In the genomic region with DNA sequence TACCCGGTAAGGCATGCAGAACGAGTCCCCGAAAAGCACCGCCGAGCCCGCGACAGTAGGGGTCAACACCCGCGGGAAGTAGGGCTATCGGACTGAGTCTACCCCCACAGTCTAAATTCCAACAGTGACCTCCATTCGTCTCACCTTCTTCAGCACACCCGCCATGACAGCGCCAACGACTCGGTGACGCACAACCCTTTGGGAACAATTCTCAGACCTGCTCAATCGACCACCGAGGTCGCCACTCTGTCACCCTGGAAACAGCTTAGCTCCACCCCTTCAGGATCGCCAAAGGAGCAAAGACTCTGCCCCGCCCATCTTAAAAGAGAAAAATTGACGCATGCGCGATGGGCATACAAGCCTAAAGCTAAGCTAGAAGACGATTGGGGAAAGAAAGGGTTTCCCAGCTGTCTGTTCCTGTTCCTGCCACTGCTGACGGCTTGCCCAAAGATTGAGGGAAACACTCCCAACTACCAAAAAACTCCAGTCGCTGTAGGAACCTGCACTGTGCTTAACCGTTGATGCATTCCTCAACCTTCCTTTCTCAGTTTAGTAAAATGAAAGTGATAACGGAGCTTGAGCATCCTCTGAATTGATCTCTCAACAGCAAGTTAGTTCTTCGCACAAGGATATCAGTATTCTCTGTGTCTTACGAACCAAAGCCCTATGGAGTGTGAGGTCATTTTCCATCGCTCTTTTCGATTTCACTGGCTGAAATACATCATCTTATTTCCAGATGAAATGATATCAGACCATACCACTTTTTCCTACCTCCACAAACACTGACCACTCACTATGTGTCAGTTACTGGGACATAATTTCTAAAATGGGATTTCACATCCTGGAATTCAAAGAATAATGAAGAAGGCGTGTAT, we compare ENCODE assay signal across 8 cellular contexts. TPM values are rescaled to one million over a fixed set of nuclear protein-coding genes. Genes with fewer than 3 reads are reported as not detected.
DNase-seq lines count a peak whose midpoint lies in the region; ATAC-seq and TF ChIP-seq lines count a peak whose summit lies in the region.

TSS of gene NDUFA5 (minus strand) at position 188 of the 875 bp plus-strand sequence. CDS start at position 165, 23 bp downstream.

- H3K36me3 Mint-ChIP-seq in CD14-positive monocyte: peaks cover 7 to 11% of the 10 kb centered on the region in 2 donors

- intact Hi-C loops in CD14-positive monocyte (cut with micrococcal nuclease): loop anchor here (1.0 to 10.0 kb wide), 4 partner anchors 21 to 1377 kb away; partner anchors contain the start of gene WASL (in 1 of the 2)

- H3K4me1 Mint-ChIP-seq in CD14-positive monocyte: peaks cover 3% of the 10 kb centered on the region

- peaks cover 4 to 10% (median 8%) of the 10 kb centered on the region in 3 donors for H3K27me3 Mint-ChIP-seq in CD14-positive monocyte (ENCODE audit: low read depth in 3 of 3)

- ATAC-seq in GM19395 (IDR thresholded peaks at IDR 0.05; ENCODE audit: unreplicated experiment) (peak; percentile 94), HG03558 (IDR thresholded peaks at IDR 0.05; ENCODE audit: extremely low read depth, unreplicated experiment) (peak; percentile 96)

- DNase-seq in CD14-positive monocyte (ENCODE audit: low spot score) (peak; percentile 98), NCI-H748 (lab: John Stamatoyannopoulos, UW; ENCODE audit: unreplicated experiment) (peak; percentile 99), dedifferentiated amniotic fluid mesenchymal stem cell (ENCODE audit: extremely low spot score) (peak; percentile 99), left kidney (ENCODE audit: low read depth, low spot score) (peak; percentile 100)
- DNase-seq in activated CD4-positive, alpha-beta T cell treated with anti-CD3 and anti-CD28 coated beads, Interleukin-2, amount 50 U/mL, for 1 hour: peak; percentile 95
- peak; percentile 93 to 98 for DNase-seq in stimulated activated CD4-positive, alpha-beta T cell treated with anti-CD3 and anti-CD28 coated beads, Interleukin-2, amount 100 ng/mL, for 24 hours

- H3K27ac Mint-ChIP-seq in CD14-positive monocyte: peak within 1 kb of the TSS in 1 of 7 donors; percentile 12

- TF ChIP-seq CTCF in CD14-positive monocyte (IDR thresholded peaks at IDR 0.05): no peak

- H3K9me3 Mint-ChIP-seq in CD14-positive monocyte: peaks cover 0 to 2% (median 0%) of the 10 kb centered on the region in 7 donors

- H3K4me3 Mint-ChIP-seq in CD14-positive monocyte: no peak within 1 kb of the TSS

RNA-seq across cellular contexts. Expression of gene NDUFA5, which starts in this region (rescaled TPM):
- 10 to 100 TPM; 37.3 to 49.2 TPM for polyA plus RNA-seq in CD14-positive monocyte

Comparison
In these comparisons a context has a peak if more than half of its experiments do, and no peak if none do; other contexts are left out.
1. Peak in every context shown above with its lines: DNase-seq and ATAC-seq.